In genomic region chr11:35038211-35038930, GRCh38 we compare ENCODE assay signal across 17 cellular contexts.
A peak's percentile ranks its signal among the peaks of the same experiment; 100 is the strongest.
DNase-seq lines count a peak whose midpoint lies in the region; ATAC-seq and TF ChIP-seq lines count a peak whose summit lies in the region.
"Had no signal": no experiment of that assay in that cellular context is flagged by ENCODE, and none has a peak within 500 bp of the region (broad histone marks: within the 10 kb centered on the region; RNA-seq: fewer than 3 reads in every experiment).

No MANE protein-coding gene starts in this region.

- H3K9me2 ChIP-seq in HCT116 (ENCODE audit: insufficient read depth): no peaks in the 10 kb centered on the region

- peaks cover 74% of the 10 kb centered on the region for H3K4me1 Mint-ChIP-seq in activated B cell treated with CpG ODN at 0.5 μM for 24 hours

- H3K79me2 ChIP-seq in mammary epithelial cell (ENCODE audit: insufficient read depth, low read length) (no peaks in the 10 kb centered on the region), HCT116 (ENCODE audit: insufficient read depth, low read length) (no peaks in the 10 kb centered on the region), smooth muscle cell (ENCODE audit: low read depth) (no peaks in the 10 kb centered on the region)

- RAD21 ChIA-PET in HCT116 (lab: Charles Lee; ENCODE audit: low non-redundant PET in 1 of 2, low total read pairs in 2 of 2, uncharacterized antibody in 2 of 2, unreplicated experiment in 2 of 2): no interaction called here

- in situ Hi-C loops in mammary epithelial cell (cut with MboI; ENCODE audit: low sequenced_read_pairs in 2 of 2): no loop called here

- H3K9ac ChIP-seq in mammary epithelial cell (ENCODE audit: insufficient read depth, low read length) (no peak overlapping the region), HCT116 (ENCODE audit: low read length) (no peak overlapping the region), smooth muscle cell (ENCODE audit: low read depth) (no peak overlapping the region)

- CTCF ChIA-PET in mammary epithelial cell (lab: Charles Lee; ENCODE audit: low non-redundant PET): no interaction called here
- CTCF ChIA-PET in HCT116 (lab: Charles Lee): no interaction called here
- CTCF ChIA-PET in activated B cell treated with CpG ODN at 0.5 μM for 24 hours (lab: Charles Lee): interaction anchor here (1.6 kb wide), 1 partner anchor 103 kb away, joined by 4 read pairs; no protein-coding TSS in a partner anchor

- no peaks in the 10 kb centered on the region for H3F3A ChIP-seq in smooth muscle cell (ENCODE audit: low read depth)

- no peak for TF ChIP-seq POLR2A in breast epithelium (IDR thresholded peaks at IDR 0.05)
- no peak for TF ChIP-seq POLR2A in HCT116 (IDR thresholded peaks at IDR 0.05; ENCODE audit: borderline replicate concordance, extremely low read depth, insufficient read depth, insufficient read length)

- TF ChIP-seq CTCF in mammary epithelial cell (conservative IDR thresholded peaks at IDR 0.05 in 1 of 2, IDR thresholded peaks at IDR 0.05 in 1 of 2; ENCODE audit: extremely low read depth in 1 of 2, insufficient read depth in 1 of 2, low read depth in 1 of 2, low read length in 2 of 2): no peak
- TF ChIP-seq CTCF in breast epithelium (IDR thresholded peaks at IDR 0.05): no peak
- peak in 2 of 3 experiments; percentile 14 to 18; a peak in 2 of 6 replicates for TF ChIP-seq CTCF in HCT116 (IDR thresholded peaks at IDR 0.05 in 2 of 3, conservative IDR thresholded peaks at IDR 0.05 in 1 of 3; ENCODE audit: borderline replicate concordance in 1 of 3, insufficient read depth in 1 of 3, low read depth in 2 of 3, low read length in 2 of 3)
- no peak for TF ChIP-seq CTCF in activated B cell treated with CpG ODN at 0.5 μM for 24 hours (IDR thresholded peaks at IDR 0.05)
- no peak for TF ChIP-seq CTCF in smooth muscle cell (IDR thresholded peaks at IDR 0.05; ENCODE audit: borderline replicate concordance, insufficient read depth, poor library complexity, severe bottlenecking)

- H4K20me1 ChIP-seq in mammary epithelial cell (ENCODE audit: insufficient read depth, low read length) (no peaks in the 10 kb centered on the region), HCT116 (ENCODE audit: insufficient read depth) (no peaks in the 10 kb centered on the region), smooth muscle cell (ENCODE audit: low read depth) (no peaks in the 10 kb centered on the region)

- no peaks in the 10 kb centered on the region for H3K27me3 Mint-ChIP-seq in activated B cell treated with CpG ODN at 0.5 μM for 24 hours

- no peaks in the 10 kb centered on the region for H3K27me3 ChIP-seq in mammary epithelial cell (ENCODE audit: insufficient read depth, low read length)
- no peaks in the 10 kb centered on the region for H3K27me3 ChIP-seq in breast epithelium
- H3K27me3 ChIP-seq in HCT116 (ENCODE audit: insufficient read depth, low read length): no peaks in the 10 kb centered on the region
- H3K27me3 ChIP-seq in smooth muscle cell (ENCODE audit: low read depth): no peaks in the 10 kb centered on the region
- H3K27me3 ChIP-seq: cardiac muscle cell, tibial artery had no signal

- no peak overlapping the region for H3K4me3 ChIP-seq in mammary epithelial cell (replicated peaks in 1 of 3; ENCODE audit: insufficient read depth in 1 of 3, low read depth in 2 of 3, low read length in 3 of 3)
- no peak overlapping the region for H3K4me3 ChIP-seq in breast epithelium
- H3K4me3 ChIP-seq in HCT116 (replicated peaks in 1 of 2; ENCODE audit: low read depth in 1 of 2, low read length in 2 of 2): no peak overlapping the region
- no peak overlapping the region for H3K4me3 ChIP-seq in smooth muscle cell
- H3K4me3 ChIP-seq: cardiac muscle cell, left ventricle myocardium inferior, tibial artery had no signal

- dilution Hi-C loops in mammary epithelial cell (cut with HindIII; ENCODE audit: low sequenced_read_pairs): no loop called here

- H3K27ac ChIP-seq in mammary epithelial cell (ENCODE audit: insufficient read depth, low read depth, low read length) (peak overlapping the region; percentile 97), breast epithelium (no peak overlapping the region), HCT116 (ENCODE audit: low read depth, low read length) (no peak overlapping the region), smooth muscle cell (ENCODE audit: low read depth) (peak overlapping the region; percentile 13)
- H3K27ac ChIP-seq: cardiac muscle cell, left ventricle myocardium inferior, tibial artery had no signal

- DNase-seq in mammary epithelial cell (no peak), breast epithelium (ENCODE audit: low spot score in 2 of 2) (no peak), HCT116 (ENCODE audit: low read depth, low spot score) (no peak), activated B cell treated with CpG ODN at 0.5 μM for 24 hours (no peak), smooth muscle cell (lab: John Stamatoyannopoulos, UW; ENCODE audit: unreplicated experiment) (no peak), NCI-H1930 (lab: John Stamatoyannopoulos, UW) (no peak), NCI-H2107 treated with DMSO at 0.1 percent for 48 hours (lab: John Stamatoyannopoulos, UW; ENCODE audit: unreplicated experiment) (no peak)
- DNase-seq: AML-193; DMS 273 treated with DMSO at 0.1 percent for 48 hours; effector CD4-positive, alpha-beta T cell; left ventricle myocardium inferior; NCI-H1092 treated with DMSO at 0.1 percent for 48 hours; NCI-H2171; tibial artery had no signal

- H3K4me1 ChIP-seq in mammary epithelial cell (ENCODE audit: insufficient read depth, low read length) (peaks cover 68% of the 10 kb centered on the region), breast epithelium (no peaks in the 10 kb centered on the region), HCT116 (ENCODE audit: control insufficient read depth in 1 of 2, insufficient read depth in 2 of 2, low read length in 2 of 2) (peaks cover 5 to 43% of the 10 kb centered on the region in 2 experiments; a peak in 2 of 4 replicates), smooth muscle cell (ENCODE audit: low read depth) (no peaks in the 10 kb centered on the region)

- no peak for TF ChIP-seq RAD21 in HCT116 (IDR thresholded peaks at IDR 0.05; ENCODE audit: low read depth)

- WGBS in mammary epithelial cell (ENCODE audit: low coverage, missing lambda C conversion rate): 73% methylated on average over 5 of the region's 5 CpGs
- WGBS in smooth muscle cell (ENCODE audit: low lambda C conversion rate): 74% methylated on average over 5 of the region's 5 CpGs

- H2AFZ ChIP-seq in mammary epithelial cell (ENCODE audit: low read depth, low read length) (no peak overlapping the region), HCT116 (ENCODE audit: low read depth, low read length, poor library complexity, severe bottlenecking) (peak overlapping the region; percentile 29), smooth muscle cell (ENCODE audit: low read depth) (no peak overlapping the region)

- POLR2A ChIA-PET in HCT116 (lab: Charles Lee): no interaction called here
- POLR2A ChIA-PET in activated B cell treated with CpG ODN at 0.5 μM for 24 hours (lab: Charles Lee): interaction anchor here (1.0 to 1.9 kb wide), 2 partner anchors 9 kb away, joined by 3 to 5 read pairs; no protein-coding TSS in a partner anchor

- intact Hi-C loops in mammary epithelial cell (cut with micrococcal nuclease): no loop called here
- intact Hi-C loops in breast epithelium (cut with DNase I; ENCODE audit: low total_unique reads): no loop called here
- intact Hi-C loops in HCT116 (cut with micrococcal nuclease): no loop called here
- intact Hi-C loops in activated B cell treated with CpG ODN at 0.5 μM for 24 hours (cut with micrococcal nuclease): no loop called here

- H3K9me3 Mint-ChIP-seq in activated B cell treated with CpG ODN at 0.5 μM for 24 hours: no peaks in the 10 kb centered on the region

- H3K27ac Mint-ChIP-seq in activated B cell treated with CpG ODN at 0.5 μM for 24 hours: peak overlapping the region; percentile 66

- no peak overlapping the region for H3K4me3 Mint-ChIP-seq in activated B cell treated with CpG ODN at 0.5 μM for 24 hours
- H3K4me3 Mint-ChIP-seq: T-helper 1 cell treated with Interleukin-12 subunit alpha and Interleukin-12 subunit beta and Interleukin-4 antibody, amounts not matched to agents 30 μg/mL and 1 μg/mL, for 36 hours had no signal

- no peaks in the 10 kb centered on the region for H3K36me3 Mint-ChIP-seq in activated B cell treated with CpG ODN at 0.5 μM for 24 hours (ENCODE audit: low read depth)

- H3K4me2 ChIP-seq in mammary epithelial cell (ENCODE audit: insufficient read depth, low read depth, low read length) (peak overlapping the region; percentile 46), HCT116 (ENCODE audit: low read length) (no peak overlapping the region), smooth muscle cell (no peak overlapping the region)

- no peaks in the 10 kb centered on the region for H3K36me3 ChIP-seq in mammary epithelial cell (ENCODE audit: insufficient read depth, low read length)
- no peaks in the 10 kb centered on the region for H3K36me3 ChIP-seq in breast epithelium
- H3K36me3 ChIP-seq in HCT116 (ENCODE audit: control insufficient read depth in 1 of 2, insufficient read depth in 2 of 2, low read length in 2 of 2): no peaks in the 10 kb centered on the region
- H3K36me3 ChIP-seq in smooth muscle cell (ENCODE audit: low read depth): no peaks in the 10 kb centered on the region
- H3K36me3 ChIP-seq: cardiac muscle cell, left ventricle myocardium inferior, tibial artery had no signal

- ATAC-seq in HCT116 (peak; percentile 67), activated B cell treated with CpG ODN at 0.5 μM for 24 hours (ENCODE audit: low read depth) (no peak), HG03280 (IDR thresholded peaks at IDR 0.05; ENCODE audit: unreplicated experiment) (no peak)

- H3K9me3 ChIP-seq in mammary epithelial cell (replicated peaks; ENCODE audit: insufficient read depth, low read length) (no peaks in the 10 kb centered on the region), breast epithelium (no peaks in the 10 kb centered on the region), HCT116 (ENCODE audit: control insufficient read depth in 1 of 2, insufficient read depth in 1 of 2, low read depth in 1 of 2, low read length in 2 of 2) (no peaks in the 10 kb centered on the region), smooth muscle cell (replicated peaks; ENCODE audit: low read depth) (no peaks in the 10 kb centered on the region)
- H3K9me3 ChIP-seq: left ventricle myocardium inferior, tibial artery had no signal

- BruUV-seq in mammary epithelial cell (replicated peaks; lab: Mats Ljungman, UMichigan) (no TSS peak), HCT116 (replicated peaks; lab: Mats Ljungman, UMichigan) (no TSS peak)

TF ChIP-seq in HCT116, 20 proteins besides CTCF, POLR2A, EP300 and RAD21:
- TF ChIP-seq ZFX (IDR thresholded peaks at IDR 0.05) (no peak), MAX (IDR thresholded peaks at IDR 0.05) (peak; percentile 25; the same call in 1 of the 2 replicates)

Comparison
In these comparisons a context has a peak if more than half of its experiments do, and no peak if none do; other contexts are left out.
1. H3K27ac ChIP-seq: peak in mammary epithelial cell (single experiment) and smooth muscle cell (single experiment); none in breast epithelium (0 of 2) and HCT116 (single experiment).
2. CTCF ChIP-seq: peak in HCT116 (2 of 3); none in mammary epithelial cell (0 of 2), breast epithelium (0 of 3), activated B cell treated with CpG ODN at 0.5 μM for 24 hours (single experiment) and smooth muscle cell (single experiment).